14 cellular contexts compared by ENCODE assay signal in the genomic region with DNA sequence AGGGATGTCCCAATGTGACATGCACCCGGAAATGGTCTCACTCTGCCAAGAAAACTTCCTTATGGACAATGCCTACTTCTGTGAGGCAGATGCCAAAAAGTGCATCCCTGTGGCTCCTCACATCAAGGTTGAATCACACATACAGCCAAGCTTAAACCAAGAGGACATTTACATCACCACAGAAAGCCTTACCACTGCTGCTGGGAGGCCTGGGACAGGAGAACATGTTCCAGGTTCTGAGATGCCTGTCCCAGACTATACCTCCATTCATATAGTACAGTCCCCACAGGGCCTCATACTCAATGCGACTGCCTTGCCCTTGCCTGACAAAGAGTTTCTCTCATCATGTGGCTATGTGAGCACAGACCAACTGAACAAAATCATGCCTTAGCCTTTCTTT. TPM values are rescaled to one million over a fixed set of nuclear protein-coding genes. Genes with fewer than 3 reads are reported as not detected.
DNase-seq lines count a peak whose midpoint lies in the region; ATAC-seq and TF ChIP-seq lines count a peak whose summit lies in the region.
"Had no signal": no experiment of that assay in that cellular context is flagged by ENCODE, and none has a peak within 500 bp of the region (broad histone marks: within the 10 kb centered on the region; RNA-seq: fewer than 3 reads in every experiment).

No MANE protein-coding gene starts in this region.

- peak overlapping the region in 3 of 8 donors; percentile 5 to 52 (median 31) for H3K27ac Mint-ChIP-seq in CD8-positive, alpha-beta memory T cell
- H3K27ac Mint-ChIP-seq: B cell, H9 had no signal

- in situ Hi-C loops in mammary epithelial cell (cut with MboI; ENCODE audit: low sequenced_read_pairs in 2 of 2), result no loop called here

- H3K9ac ChIP-seq in mammary epithelial cell (ENCODE audit: insufficient read depth, low read length), result no peak overlapping the region

- H3K9me3 ChIP-seq in CD8-positive, alpha-beta memory T cell (ENCODE audit: low read length), result no peaks in the 10 kb centered on the region
- H3K9me3 ChIP-seq in mammary epithelial cell (replicated peaks; ENCODE audit: insufficient read depth, low read length), result no peaks in the 10 kb centered on the region
- H3K9me3 ChIP-seq: MG63 had no signal

- POLR2A ChIA-PET in CD8-positive, alpha-beta memory T cell (lab: Charles Lee), result interaction anchor here (1.3 to 1.6 kb wide), 2 partner anchors 402 to 765 kb away, joined by 4 to 5 read pairs; a partner anchor contains a TSS

- CTCF ChIA-PET in CD8-positive, alpha-beta memory T cell (lab: Charles Lee), result no interaction called here
- CTCF ChIA-PET in mammary epithelial cell (lab: Charles Lee; ENCODE audit: low non-redundant PET), result no interaction called here

- no peaks in the 10 kb centered on the region for H3K36me3 Mint-ChIP-seq in CD8-positive, alpha-beta memory T cell

- 60% methylated on average over 2 of the region's 2 CpGs for WGBS in mammary epithelial cell (ENCODE audit: low coverage, missing lambda C conversion rate)

- H3K79me2 ChIP-seq in mammary epithelial cell (ENCODE audit: insufficient read depth, low read length), result no peaks in the 10 kb centered on the region
- H3K79me2 ChIP-seq: hepatocyte had no signal

- intact Hi-C loops in mammary epithelial cell (cut with micrococcal nuclease), result no loop called here

- H3K27me3 ChIP-seq in CD8-positive, alpha-beta memory T cell (ENCODE audit: insufficient read depth, low read length, poor library complexity, severe bottlenecking), result no peaks in the 10 kb centered on the region
- H3K27me3 ChIP-seq in mammary epithelial cell (ENCODE audit: insufficient read depth, low read length), result no peaks in the 10 kb centered on the region
- H3K27me3 ChIP-seq: hepatocyte, MG63 had no signal

- H3K4me3 Mint-ChIP-seq in CD8-positive, alpha-beta memory T cell, result peak overlapping the region in 6 of 7 donors; percentile 1 to 59 (median 46)
- H3K4me3 Mint-ChIP-seq: B cell, H9 had no signal

- H3K4me3 ChIP-seq in CD8-positive, alpha-beta memory T cell (ENCODE audit: low read length), result no peak overlapping the region
- H3K4me3 ChIP-seq in mammary epithelial cell (replicated peaks in 1 of 3; ENCODE audit: insufficient read depth in 1 of 3, low read depth in 2 of 3, low read length in 3 of 3), result no peak overlapping the region
- H3K4me3 ChIP-seq: hepatocyte, MG63 had no signal

- H3K36me3 ChIP-seq in CD8-positive, alpha-beta memory T cell (ENCODE audit: insufficient read depth, low read length), result no peaks in the 10 kb centered on the region
- no peaks in the 10 kb centered on the region for H3K36me3 ChIP-seq in mammary epithelial cell (ENCODE audit: insufficient read depth, low read length)
- H3K36me3 ChIP-seq: MG63 had no signal

- no peak overlapping the region for H3K27ac ChIP-seq in CD8-positive, alpha-beta memory T cell (ENCODE audit: low read depth, low read length)
- no peak overlapping the region for H3K27ac ChIP-seq in mammary epithelial cell (ENCODE audit: insufficient read depth, low read depth, low read length)
- H3K27ac ChIP-seq: hepatocyte had no signal

- peaks cover 22 to 34% (median 32%) of the 10 kb centered on the region in 3 donors for H3K4me1 Mint-ChIP-seq in CD8-positive, alpha-beta memory T cell
- H3K4me1 Mint-ChIP-seq: H9 had no signal

- H3K9me3 Mint-ChIP-seq in CD8-positive, alpha-beta memory T cell, result no peaks in the 10 kb centered on the region
- H3K9me3 Mint-ChIP-seq: H9 had no signal

- peaks cover 5 to 14% of the 10 kb centered on the region in 2 donors for H3K27me3 Mint-ChIP-seq in CD8-positive, alpha-beta memory T cell

- H2AFZ ChIP-seq in mammary epithelial cell (ENCODE audit: low read depth, low read length), result no peak overlapping the region
- H2AFZ ChIP-seq: hepatocyte had no signal

- no peak for TF ChIP-seq CTCF in mammary epithelial cell (conservative IDR thresholded peaks at IDR 0.05 in 1 of 2, IDR thresholded peaks at IDR 0.05 in 1 of 2; ENCODE audit: extremely low read depth in 1 of 2, insufficient read depth in 1 of 2, low read depth in 1 of 2, low read length in 2 of 2)

- no TSS peak for BruUV-seq in mammary epithelial cell (replicated peaks; lab: Mats Ljungman, UMichigan)

- peak overlapping the region; percentile 8 for H3K4me2 ChIP-seq in mammary epithelial cell (ENCODE audit: insufficient read depth, low read depth, low read length)
- H3K4me2 ChIP-seq: hepatocyte had no signal

- peak; percentile 12 for ATAC-seq in GM19463 (IDR thresholded peaks at IDR 0.05; ENCODE audit: unreplicated experiment)
- peak; percentile 9 for ATAC-seq in HG03460 (IDR thresholded peaks at IDR 0.05; ENCODE audit: unreplicated experiment)
- ATAC-seq in GM18870 (IDR thresholded peaks at IDR 0.05; ENCODE audit: unreplicated experiment), result no peak

- dilution Hi-C loops in mammary epithelial cell (cut with HindIII; ENCODE audit: low sequenced_read_pairs), result no loop called here

- DNase-seq in CD8-positive, alpha-beta memory T cell, result no peak
- no peak for DNase-seq in mammary epithelial cell
- DNase-seq in GF-D8 (lab: John Stamatoyannopoulos, UW), result no peak
- DNase-seq in NCI-H2107 (lab: John Stamatoyannopoulos, UW), result no peak
- DNase-seq in hypothalamus (lab: John Stamatoyannopoulos, UW), result no peak
- DNase-seq: H9, mesendoderm, MG63, NCI-H345 had no signal

- H3K4me1 ChIP-seq in CD8-positive, alpha-beta memory T cell (ENCODE audit: insufficient read depth, low read length), result peaks cover 5% of the 10 kb centered on the region
- H3K4me1 ChIP-seq in mammary epithelial cell (ENCODE audit: insufficient read depth, low read length), result peaks cover 11% of the 10 kb centered on the region

- H4K20me1 ChIP-seq in mammary epithelial cell (ENCODE audit: insufficient read depth, low read length), result no peaks in the 10 kb centered on the region

RNA-seq across cellular contexts. Expression of a gene that starts 37.6 kb away (rescaled TPM):
- 10 to 100 TPM; 14.5 to 16.2 TPM for total RNA-seq in CD8-positive, alpha-beta memory T cell
- polyA plus RNA-seq in CD8-positive, alpha-beta memory T cell, result 3.4 TPM
- total RNA-seq in mammary epithelial cell, result under 1 TPM in 1 of 2 donors, not detected in 1; 0.33 TPM
- polyA plus RNA-seq in mammary epithelial cell, result 1.0 TPM
- 0.10 TPM for polyA minus RNA-seq in mammary epithelial cell

Comparison
In these comparisons a context has a peak if more than half of its experiments do, and no peak if none do; other contexts are left out.
1. RNA of a gene that starts 37.6 kb away (total RNA-seq): 14.5 to 16.2 TPM in CD8-positive, alpha-beta memory T cell; 0.33 TPM in mammary epithelial cell; every median in the first group is over 10 times any median in the second.